ENCODE assay signal across 23 cellular contexts in the genomic region with DNA sequence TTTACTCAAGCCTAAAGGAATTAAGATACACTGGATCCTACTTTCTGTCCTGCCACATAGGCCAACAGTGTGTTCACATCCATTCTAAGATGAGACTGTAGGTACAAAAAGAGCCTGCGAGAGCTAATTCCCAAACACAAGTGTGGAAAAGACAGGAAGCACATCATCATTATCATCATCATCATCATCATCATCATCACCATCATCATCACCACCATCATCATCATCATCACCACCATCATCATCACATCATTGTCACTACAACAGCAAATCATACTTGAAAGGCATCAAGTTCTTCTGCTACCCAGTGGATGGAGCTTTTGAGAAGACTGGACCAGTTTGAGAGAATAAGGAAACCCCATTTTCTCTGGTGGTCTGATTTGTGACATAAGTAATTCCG.
DNase-seq lines count a peak whose midpoint lies in the region; FAIRE-seq and TF ChIP-seq lines count a peak whose summit lies in the region.
"Had no signal": no experiment of that assay in that cellular context is flagged by ENCODE, and none has a peak within 500 bp of the region (broad histone marks: within the 10 kb centered on the region; RNA-seq: fewer than 3 reads in every experiment).

No MANE protein-coding gene starts in this region.

- TF ChIP-seq CTCF in H1 (IDR thresholded peaks at IDR 0.05; ENCODE audit: control extremely low read depth in 1 of 3, insufficient read depth in 1 of 3, low read depth in 1 of 3, low read length in 3 of 3): no peak

- no peak overlapping the region for H3K9ac ChIP-seq in H1 (replicated peaks in 1 of 4; ENCODE audit: extremely low read depth in 1 of 4, low read depth in 3 of 4, low read length in 3 of 4)
- H3K9ac ChIP-seq: BLaER1 treated with 17β-estradiol and CSF1 and Interleukin-3, amounts not matched to agents 10 nM and 100 nM; GM23248 had no signal

- H2AK5ac ChIP-seq in H1 (ENCODE audit: low read depth, low read length): no peak overlapping the region

- POLR2A ChIA-PET in H1 (lab: Charles Lee; ENCODE audit: partially characterized antibody): no interaction called here

- 97% methylated on average over 2 of the region's 2 CpGs; no CpG with 5 or more reads in 1 of the 2 experiments for WGBS in H1 (ENCODE audit: extremely low coverage in 1 of 2, insufficient coverage in 1 of 2, insufficient read length in 1 of 2, insufficient replicate concordance in 2 of 2, low coverage in 1 of 2, low lambda C conversion rate in 2 of 2, missing lambda C conversion rate in 1 of 2), 2 experiments

- no peak overlapping the region for H2BK5ac ChIP-seq in H1 (ENCODE audit: low read depth, low read length)

- H2AFZ ChIP-seq in H1 (ENCODE audit: low read length): no peak overlapping the region
- H2AFZ ChIP-seq: GM23248 had no signal

- no peak overlapping the region for H4K8ac ChIP-seq in H1 (ENCODE audit: extremely low read depth, insufficient read depth, low read length)

- no peak overlapping the region for H2BK15ac ChIP-seq in H1 (ENCODE audit: low read length)

- H3K9me3 ChIP-seq in H1 (ENCODE audit: insufficient read depth in 2 of 2, low read depth in 1 of 2, low read length in 1 of 2): no peaks in the 10 kb centered on the region
- H3K9me3 ChIP-seq: A549, BE2C, HAP-1 had no signal

- H3K23ac ChIP-seq in H1 (ENCODE audit: insufficient read length): no peak overlapping the region

- no peak overlapping the region for H2BK12ac ChIP-seq in H1 (ENCODE audit: low read depth, low read length)

- peaks cover 0 to 2% (median 0%) of the 10 kb centered on the region in 4 experiments; a peak in 2 of 7 replicates for H3K27me3 ChIP-seq in H1 (replicated peaks in 1 of 4; ENCODE audit: control insufficient read depth in 3 of 4, extremely low read depth in 1 of 4, insufficient read depth in 3 of 4, low read length in 3 of 4)
- H3K27me3 ChIP-seq: BE2C; BLaER1 treated with 17β-estradiol and CSF1 and Interleukin-3, amounts not matched to agents 10 nM and 100 nM had no signal

- H3K4ac ChIP-seq in H1 (replicated peaks; ENCODE audit: insufficient read length, low read depth, low read length): peak overlapping the region; percentile 62

- no peak overlapping the region for H3K14ac ChIP-seq in H1 (ENCODE audit: insufficient read length)

- CTCF ChIA-PET in H1 (lab: Charles Lee; ENCODE audit: partially characterized antibody): interaction anchor here (1.8 kb wide), 1 partner anchor 11 kb away, joined by 7 read pairs; no protein-coding TSS in a partner anchor

- no peaks in the 10 kb centered on the region for H3K36me3 ChIP-seq in H1 (ENCODE audit: control insufficient read depth in 2 of 4, insufficient read depth in 4 of 4, low read length in 3 of 4)
- H3K36me3 ChIP-seq: BE2C; BLaER1 treated with 17β-estradiol and CSF1 and Interleukin-3, amounts not matched to agents 10 nM and 100 nM; HAP-1 had no signal

- no peak overlapping the region for H4K91ac ChIP-seq in H1 (replicated peaks; ENCODE audit: insufficient read length, low read length)

- no peak for TF ChIP-seq EP300 in H1 (IDR thresholded peaks at IDR 0.05; ENCODE audit: borderline replicate concordance in 1 of 2, low read depth in 2 of 2, low read length in 2 of 2)

- FAIRE-seq in H54 (lab: Jason Lieb, UNC): peak; percentile 78
- peak; percentile 85 for FAIRE-seq in HTR-8/SVneo (lab: Jason Lieb, UNC)
- no peak for FAIRE-seq in H1 (lab: Jason Lieb, UNC)
- FAIRE-seq: A549, D721Med, GM12878, GM19239 had no signal

- no peak overlapping the region for H4K5ac ChIP-seq in H1 (ENCODE audit: insufficient read length, low read depth, low read length)

- TF ChIP-seq RAD21 in H1 (IDR thresholded peaks at IDR 0.05 in 1 of 2, conservative IDR thresholded peaks at IDR 0.05 in 1 of 2; ENCODE audit: low read depth in 2 of 2, low read length in 2 of 2): no peak

- no peaks in the 10 kb centered on the region for H3K79me1 ChIP-seq in H1 (ENCODE audit: low read depth, low read length)

- no peak overlapping the region for H3K56ac ChIP-seq in H1 (replicated peaks; ENCODE audit: insufficient read length, low read depth, low read length)

- DNase-seq in H54 (ENCODE audit: insufficient read length, low spot score) (no peak), HTR-8/SVneo (ENCODE audit: insufficient read length, low spot score) (no peak), H1 (ENCODE audit: low read depth in 1 of 2, low spot score in 2 of 2) (no peak), NCI-H1092 treated with DMSO at 0.1 percent for 48 hours (lab: John Stamatoyannopoulos, UW) (no peak), putamen (ENCODE audit: low spot score) (no peak), NCI-H2171 treated with DMSO at 0.1 percent for 48 hours (lab: John Stamatoyannopoulos, UW) (no peak)
- DNase-seq: 8988T; ACHN; AML-193; BE2C; CD4-positive, alpha-beta T cell; CD8-positive, alpha-beta memory T cell; DMS 273 treated with DMSO at 0.1 percent for 48 hours; DMS79; EL; GDM1; GM23248 had no signal

- H3K4me2 ChIP-seq in H1 (ENCODE audit: insufficient read depth in 1 of 2, low read depth in 2 of 2, low read length in 2 of 2): no peak overlapping the region
- H3K4me2 ChIP-seq: A549; BLaER1 treated with 17β-estradiol and CSF1 and Interleukin-3, amounts not matched to agents 10 nM and 100 nM had no signal

- no peak overlapping the region for H3K18ac ChIP-seq in H1 (ENCODE audit: extremely low read depth, low read length)

- H4K20me1 ChIP-seq in H1 (replicated peaks in 1 of 2; ENCODE audit: control insufficient read depth in 1 of 2, insufficient read depth in 2 of 2, low read length in 2 of 2): no peaks in the 10 kb centered on the region
- H4K20me1 ChIP-seq: BLaER1 treated with 17β-estradiol and CSF1 and Interleukin-3, amounts not matched to agents 10 nM and 100 nM had no signal

- no peak overlapping the region for H3K27ac ChIP-seq in H1 (ENCODE audit: low read depth, low read length)
- H3K27ac ChIP-seq: A549; BLaER1 treated with 17β-estradiol and CSF1 and Interleukin-3, amounts not matched to agents 10 nM and 100 nM; GM23248 had no signal

- peaks cover 2% of the 10 kb centered on the region; the same call in 1 of the 2 replicates for H3K23me2 ChIP-seq in H1 (ENCODE audit: low read depth, low read length)

- no peaks in the 10 kb centered on the region for H3K79me2 ChIP-seq in H1 (ENCODE audit: control insufficient read depth in 1 of 2, insufficient read depth in 2 of 2, low read length in 2 of 2)

- TF ChIP-seq POLR2A in H54 (IDR thresholded peaks at IDR 0.05; ENCODE audit: low read depth, low read length) (no peak), H1 (IDR thresholded peaks at IDR 0.05; ENCODE audit: control extremely low read depth in 1 of 2, low read depth in 2 of 2, low read length in 2 of 2) (no peak)

- H3K4me3 ChIP-seq in H1 (ENCODE audit: extremely low read depth in 1 of 4, insufficient read depth in 2 of 4, low read depth in 3 of 4, low read length in 4 of 4): no peak overlapping the region
- H3K4me3 ChIP-seq: A549; BLaER1 treated with 17β-estradiol and CSF1 and Interleukin-3, amounts not matched to agents 10 nM and 100 nM; GM12878; GM23248; HAP-1 had no signal

- peaks cover 0 to 8% (median 3%) of the 10 kb centered on the region in 4 experiments; a peak in 2 of 7 replicates for H3K4me1 ChIP-seq in H1 (replicated peaks in 1 of 4; ENCODE audit: control insufficient read depth in 3 of 4, insufficient read depth in 4 of 4, low read length in 3 of 4)
- H3K4me1 ChIP-seq: A549; BE2C; BLaER1 treated with 17β-estradiol and CSF1 and Interleukin-3, amounts not matched to agents 10 nM and 100 nM; HAP-1 had no signal

- no peak overlapping the region for H2BK120ac ChIP-seq in H1 (replicated peaks; ENCODE audit: low read depth, low read length)

- no peak overlapping the region for H2BK20ac ChIP-seq in H1 (ENCODE audit: low read length)

TF ChIP-seq in H1, 55 proteins besides CTCF, POLR2A, EP300 and RAD21:
- TF ChIP-seq RNF2 (IDR thresholded peaks at IDR 0.05; ENCODE audit: borderline replicate concordance, low read depth, low read length, missing control alignments, poor library complexity, severe bottlenecking) (no peak), KDM1A (IDR thresholded peaks at IDR 0.05; ENCODE audit: borderline replicate concordance, low read length) (no peak), SIX5 (IDR thresholded peaks at IDR 0.05; ENCODE audit: low read depth, low read length) (no peak), POLR2AphosphoS5 (IDR thresholded peaks at IDR 0.05; ENCODE audit: low read depth, low read length) (no peak), SIN3A (conservative IDR thresholded peaks at IDR 0.05 in 1 of 2, IDR thresholded peaks at IDR 0.05 in 1 of 2; ENCODE audit: low read depth in 1 of 2, low read length in 2 of 2) (no peak), PHF8 (conservative IDR thresholded peaks at IDR 0.05; ENCODE audit: low read depth, low read length) (no peak), GTF2F1 (IDR thresholded peaks at IDR 0.05; ENCODE audit: borderline replicate concordance, low read depth, low read length) (no peak), ZNF274 (IDR thresholded peaks at IDR 0.05; ENCODE audit: borderline replicate concordance, extremely low read depth, low read length) (no peak), HDAC2 (IDR thresholded peaks at IDR 0.05; ENCODE audit: borderline replicate concordance in 1 of 2, low read depth in 2 of 2, low read length in 2 of 2) (no peak), YY1 (IDR thresholded peaks at IDR 0.05; ENCODE audit: low read depth, low read length) (no peak), CHD2 (IDR thresholded peaks at IDR 0.05; ENCODE audit: low read length) (no peak), TEAD4 (IDR thresholded peaks at IDR 0.05; ENCODE audit: low read depth, low read length) (no peak), TAF1 (IDR thresholded peaks at IDR 0.05; ENCODE audit: low read depth, low read length) (no peak), RFX5 (IDR thresholded peaks at IDR 0.05; ENCODE audit: borderline replicate concordance, low read depth, low read length) (no peak)
- TF ChIP-seq, protein P1, sequence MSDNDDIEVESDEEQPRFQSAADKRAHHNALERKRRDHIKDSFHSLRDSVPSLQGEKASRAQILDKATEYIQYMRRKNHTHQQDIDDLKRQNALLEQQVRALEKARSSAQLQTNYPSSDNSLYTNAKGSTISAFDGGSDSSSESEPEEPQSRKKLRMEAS (IDR thresholded peaks at IDR 0.05): no peak
- TF ChIP-seq, protein P2, sequence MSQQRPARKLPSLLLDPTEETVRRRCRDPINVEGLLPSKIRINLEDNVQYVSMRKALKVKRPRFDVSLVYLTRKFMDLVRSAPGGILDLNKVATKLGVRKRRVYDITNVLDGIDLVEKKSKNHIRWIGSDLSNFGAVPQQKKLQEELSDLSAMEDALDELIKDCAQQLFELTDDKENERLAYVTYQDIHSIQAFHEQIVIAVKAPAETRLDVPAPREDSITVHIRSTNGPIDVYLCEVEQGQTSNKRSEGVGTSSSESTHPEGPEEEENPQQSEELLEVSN (IDR thresholded peaks at IDR 0.05): no peak
